1 cellular context compared by ENCODE assay signal in genomic region chr11:95780544-95780943, GRCh38.
TF ChIP-seq lines count a peak whose summit lies in the region.

No MANE protein-coding gene starts in this region.

TF ChIP-seq in GM12878, 131 proteins besides CTCF, POLR2A, EP300 and RAD21 (continued from another document):
- TF ChIP-seq, protein P1, sequence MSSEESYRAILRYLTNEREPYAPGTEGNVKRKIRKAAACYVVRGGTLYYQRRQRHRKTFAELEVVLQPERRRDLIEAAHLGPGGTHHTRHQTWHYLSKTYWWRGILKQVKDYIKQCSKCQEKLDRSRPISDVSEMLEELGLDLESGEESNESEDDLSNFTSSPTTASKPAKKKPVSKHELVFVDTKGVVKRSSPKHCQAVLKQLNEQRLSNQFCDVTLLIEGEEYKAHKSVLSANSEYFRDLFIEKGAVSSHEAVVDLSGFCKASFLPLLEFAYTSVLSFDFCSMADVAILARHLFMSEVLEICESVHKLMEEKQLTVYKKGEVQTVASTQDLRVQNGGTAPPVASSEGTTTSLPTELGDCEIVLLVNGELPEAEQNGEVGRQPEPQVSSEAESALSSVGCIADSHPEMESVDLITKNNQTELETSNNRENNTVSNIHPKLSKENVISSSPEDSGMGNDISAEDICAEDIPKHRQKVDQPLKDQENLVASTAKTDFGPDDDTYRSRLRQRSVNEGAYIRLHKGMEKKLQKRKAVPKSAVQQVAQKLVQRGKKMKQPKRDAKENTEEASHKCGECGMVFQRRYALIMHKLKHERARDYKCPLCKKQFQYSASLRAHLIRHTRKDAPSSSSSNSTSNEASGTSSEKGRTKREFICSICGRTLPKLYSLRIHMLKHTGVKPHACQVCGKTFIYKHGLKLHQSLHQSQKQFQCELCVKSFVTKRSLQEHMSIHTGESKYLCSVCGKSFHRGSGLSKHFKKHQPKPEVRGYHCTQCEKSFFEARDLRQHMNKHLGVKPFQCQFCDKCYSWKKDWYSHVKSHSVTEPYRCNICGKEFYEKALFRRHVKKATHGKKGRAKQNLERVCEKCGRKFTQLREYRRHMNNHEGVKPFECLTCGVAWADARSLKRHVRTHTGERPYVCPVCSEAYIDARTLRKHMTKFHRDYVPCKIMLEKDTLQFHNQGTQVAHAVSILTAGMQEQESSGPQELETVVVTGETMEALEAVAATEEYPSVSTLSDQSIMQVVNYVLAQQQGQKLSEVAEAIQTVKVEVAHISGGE (CRISPR knock-in tag; IDR thresholded peaks at IDR 0.05), result no peak
- TF ChIP-seq RELA (IDR thresholded peaks at IDR 0.05; ENCODE audit: borderline replicate concordance, partially characterized antibody) (no peak), CHD4 (IDR thresholded peaks at IDR 0.05) (no peak), FOXM1 (IDR thresholded peaks at IDR 0.05; ENCODE audit: low read depth, low read length) (no peak), CBFB (IDR thresholded peaks at IDR 0.05; ENCODE audit: low read depth) (no peak), MTA3 (IDR thresholded peaks at IDR 0.05; ENCODE audit: borderline replicate concordance, low read length) (no peak), PAX5 (IDR thresholded peaks at IDR 0.05; ENCODE audit: borderline replicate concordance, low read depth, low read length) (no peak)
- TF ChIP-seq, protein P2, sequence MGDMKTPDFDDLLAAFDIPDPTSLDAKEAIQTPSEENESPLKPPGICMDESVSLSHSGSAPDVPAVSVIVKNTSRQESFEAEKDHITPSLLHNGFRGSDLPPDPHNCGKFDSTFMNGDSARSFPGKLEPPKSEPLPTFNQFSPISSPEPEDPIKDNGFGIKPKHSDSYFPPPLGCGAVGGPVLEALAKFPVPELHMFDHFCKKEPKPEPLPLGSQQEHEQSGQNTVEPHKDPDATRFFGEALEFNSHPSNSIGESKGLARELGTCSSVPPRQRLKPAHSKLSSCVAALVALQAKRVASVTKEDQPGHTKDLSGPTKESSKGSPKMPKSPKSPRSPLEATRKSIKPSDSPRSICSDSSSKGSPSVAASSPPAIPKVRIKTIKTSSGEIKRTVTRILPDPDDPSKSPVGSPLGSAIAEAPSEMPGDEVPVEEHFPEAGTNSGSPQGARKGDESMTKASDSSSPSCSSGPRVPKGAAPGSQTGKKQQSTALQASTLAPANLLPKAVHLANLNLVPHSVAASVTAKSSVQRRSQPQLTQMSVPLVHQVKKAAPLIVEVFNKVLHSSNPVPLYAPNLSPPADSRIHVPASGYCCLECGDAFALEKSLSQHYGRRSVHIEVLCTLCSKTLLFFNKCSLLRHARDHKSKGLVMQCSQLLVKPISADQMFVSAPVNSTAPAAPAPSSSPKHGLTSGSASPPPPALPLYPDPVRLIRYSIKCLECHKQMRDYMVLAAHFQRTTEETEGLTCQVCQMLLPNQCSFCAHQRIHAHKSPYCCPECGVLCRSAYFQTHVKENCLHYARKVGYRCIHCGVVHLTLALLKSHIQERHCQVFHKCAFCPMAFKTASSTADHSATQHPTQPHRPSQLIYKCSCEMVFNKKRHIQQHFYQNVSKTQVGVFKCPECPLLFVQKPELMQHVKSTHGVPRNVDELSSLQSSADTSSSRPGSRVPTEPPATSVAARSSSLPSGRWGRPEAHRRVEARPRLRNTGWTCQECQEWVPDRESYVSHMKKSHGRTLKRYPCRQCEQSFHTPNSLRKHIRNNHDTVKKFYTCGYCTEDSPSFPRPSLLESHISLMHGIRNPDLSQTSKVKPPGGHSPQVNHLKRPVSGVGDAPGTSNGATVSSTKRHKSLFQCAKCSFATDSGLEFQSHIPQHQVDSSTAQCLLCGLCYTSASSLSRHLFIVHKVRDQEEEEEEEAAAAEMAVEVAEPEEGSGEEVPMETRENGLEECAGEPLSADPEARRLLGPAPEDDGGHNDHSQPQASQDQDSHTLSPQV (IDR thresholded peaks at IDR 0.05), result no peak
